ENCODE assay signal across 15 cellular contexts in genomic region chr9:35816708-35817107, GRCh38. TPM values are rescaled to one million over a fixed set of nuclear protein-coding genes. Genes with fewer than 3 reads are reported as not detected.
A peak's percentile ranks its signal among the peaks of the same experiment; 100 is the strongest.
DNase-seq lines count a peak whose midpoint lies in the region; ATAC-seq and TF ChIP-seq lines count a peak whose summit lies in the region.
"Had no signal": no experiment of that assay in that cellular context is flagged by ENCODE, and none has a peak within 500 bp of the region (broad histone marks: within the 10 kb centered on the region; RNA-seq: fewer than 3 reads in every experiment).

No MANE protein-coding gene starts in this region.

- 71% methylated on average over 1 of the region's 1 CpG for WGBS in SK-N-SH (ENCODE audit: low lambda C conversion rate)

- peaks cover 29% of the 10 kb centered on the region for H3K4me1 Mint-ChIP-seq in chondrocyte (ENCODE audit: low read depth)
- H3K4me1 Mint-ChIP-seq in stimulated activated effector memory CD8-positive, alpha-beta T cell treated with anti-CD3 and anti-CD28 coated beads, Interleukin-12 subunit alpha, Interleukin-12 subunit beta, amount 100 ng/mL, for 72 hours = peaks cover 31% of the 10 kb centered on the region

- no peaks in the 10 kb centered on the region for H3K27me3 Mint-ChIP-seq in chondrocyte (ENCODE audit: low read depth)
- H3K27me3 Mint-ChIP-seq: activated naive CD8-positive, alpha-beta T cell treated with anti-CD3 and anti-CD28 coated beads for 36 hours had no signal

- H3K4me2 ChIP-seq in SK-N-SH = no peak overlapping the region

- H3K27ac ChIP-seq in SK-N-SH (ENCODE audit: low read depth in 2 of 2, low read length in 1 of 2) = no peak overlapping the region

- POLR2A ChIA-PET in SK-N-SH (lab: Yijun Ruan, JAX) = no interaction called here

- H3K9me3 ChIP-seq in SK-N-SH = no peaks in the 10 kb centered on the region

- no peaks in the 10 kb centered on the region for H3K9me3 Mint-ChIP-seq in chondrocyte (ENCODE audit: low read depth)
- no peaks in the 10 kb centered on the region for H3K9me3 Mint-ChIP-seq in stimulated activated effector memory CD8-positive, alpha-beta T cell treated with anti-CD3 and anti-CD28 coated beads, Interleukin-12 subunit alpha, Interleukin-12 subunit beta, amount 100 ng/mL, for 72 hours

- H3K27ac Mint-ChIP-seq in chondrocyte (ENCODE audit: unreplicated experiment) = no peak overlapping the region
- H3K27ac Mint-ChIP-seq in stimulated activated effector memory CD8-positive, alpha-beta T cell treated with anti-CD3 and anti-CD28 coated beads, Interleukin-12 subunit alpha, Interleukin-12 subunit beta, amount 100 ng/mL, for 72 hours = no peak overlapping the region
- H3K27ac Mint-ChIP-seq: activated naive CD8-positive, alpha-beta T cell treated with anti-CD3 and anti-CD28 coated beads for 36 hours had no signal

- no peak overlapping the region for H3K9ac ChIP-seq in SK-N-SH

- H3K27me3 ChIP-seq in SK-N-SH (ENCODE audit: insufficient read depth) = no peaks in the 10 kb centered on the region

- peaks cover 8% of the 10 kb centered on the region; the same call in 1 of the 2 replicates for H3K79me2 ChIP-seq in SK-N-SH (ENCODE audit: insufficient read depth)

- no peak for TF ChIP-seq RAD21 in SK-N-SH (IDR thresholded peaks at IDR 0.05; ENCODE audit: low read length)

- H3K9me2 ChIP-seq in SK-N-SH = no peaks in the 10 kb centered on the region

- H3K4me3 ChIP-seq in SK-N-SH (ENCODE audit: low read depth in 2 of 2, low read length in 1 of 2) = no peak overlapping the region

- TF ChIP-seq EP300 in SK-N-SH (IDR thresholded peaks at IDR 0.05; ENCODE audit: borderline replicate concordance in 1 of 2, low read depth in 1 of 2, low read length in 1 of 2) = no peak

- H3F3A ChIP-seq in SK-N-SH (replicated peaks; ENCODE audit: insufficient read depth) = peaks cover 24% of the 10 kb centered on the region

- no peak; the same call in 1 of the 2 replicates for TF ChIP-seq CTCF in SK-N-SH (IDR thresholded peaks at IDR 0.05)
- TF ChIP-seq CTCF in chondrocyte (IDR thresholded peaks at IDR 0.05) = peak; percentile 15

- DNase-seq in SK-N-SH = peak; percentile 39
- DNase-seq in NCI-H2171 (lab: John Stamatoyannopoulos, UW) = peak; percentile 75
- DNase-seq in chondrocyte (ENCODE audit: low spot score) = no peak
- no peak for DNase-seq in stimulated activated effector memory CD8-positive, alpha-beta T cell treated with anti-CD3 and anti-CD28 coated beads, Interleukin-12 subunit alpha, Interleukin-12 subunit beta, amount 100 ng/mL, for 72 hours (ENCODE audit: low spot score in 2 of 2)
- DNase-seq in activated naive CD4-positive, alpha-beta T cell treated with Interleukin-2 at 50 U/mL for 16 hours = no peak
- DNase-seq in NCI-H2107 (lab: John Stamatoyannopoulos, UW) = no peak
- DNase-seq in mesenteric fat pad (ENCODE audit: low spot score) = no peak
- DNase-seq: activated CD4-positive, alpha-beta T cell treated with anti-CD3 and anti-CD28 coated beads, Interleukin-2, amount 50 U/mL, for 1 hour; activated naive CD8-positive, alpha-beta T cell treated with anti-CD3 and anti-CD28 coated beads for 36 hours; dermis blood vessel endothelial cell; head of caudate nucleus; substantia nigra had no signal

- ATAC-seq in SK-N-SH treated with all-trans-retinoic acid at 6 μM for 48 hours = no peak
- no peak for ATAC-seq in stimulated activated effector memory CD8-positive, alpha-beta T cell treated with anti-CD3 and anti-CD28 coated beads, Interleukin-12 subunit alpha, Interleukin-12 subunit beta, amount 100 ng/mL, for 72 hours

- no peaks in the 10 kb centered on the region for H4K20me1 ChIP-seq in SK-N-SH (ENCODE audit: insufficient read depth)

- H3K4me3 Mint-ChIP-seq in chondrocyte (ENCODE audit: unreplicated experiment) = no peak overlapping the region
- peak overlapping the region; percentile 91 for H3K4me3 Mint-ChIP-seq in stimulated activated effector memory CD8-positive, alpha-beta T cell treated with anti-CD3 and anti-CD28 coated beads, Interleukin-12 subunit alpha, Interleukin-12 subunit beta, amount 100 ng/mL, for 72 hours

- CTCF ChIA-PET in SK-N-SH (lab: Yijun Ruan, JAX) = interaction anchor here (5.2 kb wide), 1 partner anchor 9 kb away, joined by 30 read pairs; no protein-coding TSS in a partner anchor

- no peak overlapping the region for H2AFZ ChIP-seq in SK-N-SH (ENCODE audit: low read depth)

- peaks cover 7 to 26% of the 10 kb centered on the region in 2 experiments; a peak in 3 of 4 replicates for H3K4me1 ChIP-seq in SK-N-SH (ENCODE audit: control insufficient read depth in 1 of 2, insufficient read depth in 2 of 2, low read depth in 1 of 2, low read length in 1 of 2)

- no peaks in the 10 kb centered on the region for H3K36me3 Mint-ChIP-seq in chondrocyte (ENCODE audit: low read depth)
- peaks cover 15% of the 10 kb centered on the region for H3K36me3 Mint-ChIP-seq in stimulated activated effector memory CD8-positive, alpha-beta T cell treated with anti-CD3 and anti-CD28 coated beads, Interleukin-12 subunit alpha, Interleukin-12 subunit beta, amount 100 ng/mL, for 72 hours

- no peaks in the 10 kb centered on the region for H3K36me3 ChIP-seq in SK-N-SH (replicated peaks in 1 of 2; ENCODE audit: control insufficient read depth in 1 of 2, insufficient read depth in 2 of 2, low read length in 1 of 2)

TF ChIP-seq in SK-N-SH, 30 proteins besides CTCF, POLR2A, EP300 and RAD21:
- no peak for TF ChIP-seq IRF3 (IDR thresholded peaks at IDR 0.05; ENCODE audit: low read depth, low read length)

TF ChIP-seq in SK-N-SH treated with all-trans-retinoic acid at 6 μM for 48 hours, 23 proteins besides CTCF, POLR2A, EP300 and RAD21 (continues in another document):
- TF ChIP-seq, protein P1, sequence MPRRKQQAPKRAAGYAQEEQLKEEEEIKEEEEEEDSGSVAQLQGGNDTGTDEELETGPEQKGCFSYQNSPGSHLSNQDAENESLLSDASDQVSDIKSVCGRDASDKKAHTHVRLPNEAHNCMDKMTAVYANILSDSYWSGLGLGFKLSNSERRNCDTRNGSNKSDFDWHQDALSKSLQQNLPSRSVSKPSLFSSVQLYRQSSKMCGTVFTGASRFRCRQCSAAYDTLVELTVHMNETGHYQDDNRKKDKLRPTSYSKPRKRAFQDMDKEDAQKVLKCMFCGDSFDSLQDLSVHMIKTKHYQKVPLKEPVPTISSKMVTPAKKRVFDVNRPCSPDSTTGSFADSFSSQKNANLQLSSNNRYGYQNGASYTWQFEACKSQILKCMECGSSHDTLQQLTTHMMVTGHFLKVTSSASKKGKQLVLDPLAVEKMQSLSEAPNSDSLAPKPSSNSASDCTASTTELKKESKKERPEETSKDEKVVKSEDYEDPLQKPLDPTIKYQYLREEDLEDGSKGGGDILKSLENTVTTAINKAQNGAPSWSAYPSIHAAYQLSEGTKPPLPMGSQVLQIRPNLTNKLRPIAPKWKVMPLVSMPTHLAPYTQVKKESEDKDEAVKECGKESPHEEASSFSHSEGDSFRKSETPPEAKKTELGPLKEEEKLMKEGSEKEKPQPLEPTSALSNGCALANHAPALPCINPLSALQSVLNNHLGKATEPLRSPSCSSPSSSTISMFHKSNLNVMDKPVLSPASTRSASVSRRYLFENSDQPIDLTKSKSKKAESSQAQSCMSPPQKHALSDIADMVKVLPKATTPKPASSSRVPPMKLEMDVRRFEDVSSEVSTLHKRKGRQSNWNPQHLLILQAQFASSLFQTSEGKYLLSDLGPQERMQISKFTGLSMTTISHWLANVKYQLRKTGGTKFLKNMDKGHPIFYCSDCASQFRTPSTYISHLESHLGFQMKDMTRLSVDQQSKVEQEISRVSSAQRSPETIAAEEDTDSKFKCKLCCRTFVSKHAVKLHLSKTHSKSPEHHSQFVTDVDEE (CRISPR knock-in tag; IDR thresholded peaks at IDR 0.05) = no peak
- TF ChIP-seq ZNF565 (CRISPR knock-in tag; conservative IDR thresholded peaks at IDR 0.05; ENCODE audit: low read depth) (no peak), OSR1 (CRISPR knock-in tag; IDR thresholded peaks at IDR 0.05) (no peak), ESRRG (CRISPR knock-in tag; IDR thresholded peaks at IDR 0.05) (no peak), ZFP3 (CRISPR knock-in tag; IDR thresholded peaks at IDR 0.05) (no peak), CSRNP3 (CRISPR knock-in tag; IDR thresholded peaks at IDR 0.05) (no peak), CSDC2 (CRISPR knock-in tag; IDR thresholded peaks at IDR 0.05) (no peak), PPARA (CRISPR knock-in tag; IDR thresholded peaks at IDR 0.05; ENCODE audit: borderline replicate concordance) (no peak)

RNA-seq across cellular contexts. Expression of gene HINT2, which starts 1.9 kb away (rescaled TPM):
- 39.9 and 57.2 TPM in 2 replicates for polyA plus RNA-seq in SK-N-SH (2012; rRNA removed)
- 35.2 and 41.2 TPM in 2 replicates for polyA plus RNA-seq in SK-N-SH (2012; cell fraction: cytosol; rRNA removed)
- polyA plus RNA-seq in SK-N-SH (2012; cell fraction: nucleus; rRNA removed) = 27.9 and 45.0 TPM in 2 replicates
- total RNA-seq in chondrocyte (30.3 to 32.8 TPM (median 32.0 TPM) in 3 replicates), mesenteric fat pad (42.7 TPM)

RNA-seq across cellular contexts. Expression of gene SPAG8, which starts 4.6 kb away (rescaled TPM):
- 1.5 and 2.8 TPM in 2 replicates for polyA plus RNA-seq in SK-N-SH (2012; rRNA removed)
- polyA plus RNA-seq in SK-N-SH (2012; cell fraction: cytosol; rRNA removed) = 0.56 and 0.58 TPM in 2 replicates
- 12.7 and 13.2 TPM in 2 replicates for polyA plus RNA-seq in SK-N-SH (2012; cell fraction: nucleus; rRNA removed)
- total RNA-seq in chondrocyte (0.30 to 3.3 TPM (median 0.82 TPM) in 3 replicates), mesenteric fat pad (0.61 TPM)
- total RNA-seq: dermis blood vessel endothelial cell had no signal

RNA-seq across cellular contexts. Expression of gene FAM221B, which starts 11.8 kb away (rescaled TPM):
- polyA plus RNA-seq in SK-N-SH (2012; rRNA removed) = not detected in 2 replicates
- polyA plus RNA-seq in SK-N-SH (2012; cell fraction: cytosol; rRNA removed) = not detected in 2 replicates
- polyA plus RNA-seq in SK-N-SH (2012; cell fraction: nucleus; rRNA removed) = not detected in 2 replicates
- total RNA-seq in chondrocyte (not detected in 3 replicates), mesenteric fat pad (not detected)
- total RNA-seq: activated naive CD8-positive, alpha-beta T cell treated with anti-CD3 and anti-CD28 coated beads for 36 hours; dermis blood vessel endothelial cell; liver; NCI-H460 had no signal

RNA-seq across cellular contexts. Expression of gene TMEM8B, which starts 12.3 kb away (rescaled TPM):
- 5.3 and 5.8 TPM in 2 replicates for polyA plus RNA-seq in SK-N-SH (2012; rRNA removed)
- 3.3 and 4.5 TPM in 2 replicates for polyA plus RNA-seq in SK-N-SH (2012; cell fraction: cytosol; rRNA removed)
- 22.3 and 32.3 TPM in 2 replicates for polyA plus RNA-seq in SK-N-SH (2012; cell fraction: nucleus; rRNA removed)
- total RNA-seq in chondrocyte (17.4 to 18.2 TPM (median 18.1 TPM) in 3 replicates), mesenteric fat pad (6.7 TPM)

RNA-seq across cellular contexts. Expression of gene NPR2, which starts 25.3 kb away (rescaled TPM):
- 12.8 and 13.5 TPM in 2 replicates for polyA plus RNA-seq in SK-N-SH (2012; rRNA removed)
- polyA plus RNA-seq in SK-N-SH (2012; cell fraction: cytosol; rRNA removed) = 5.2 and 5.3 TPM in 2 replicates
- polyA plus RNA-seq in SK-N-SH (2012; cell fraction: nucleus; rRNA removed) = 87.1 and 97.9 TPM in 2 replicates
- total RNA-seq in chondrocyte (38.3 to 46.2 TPM (median 40.2 TPM) in 3 replicates), mesenteric fat pad (23.2 TPM)

Comparison
In these comparisons a context has a peak if more than half of its experiments do, and no peak if none do; other contexts are left out.
1. DNase-seq: peak in SK-N-SH (single experiment) and NCI-H2171 (single experiment); none in chondrocyte (single experiment), stimulated activated effector memory CD8-positive, alpha-beta T cell treated with anti-CD3 and anti-CD28 coated beads, Interleukin-12 subunit alpha, Interleukin-12 subunit beta, amount 100 ng/mL, for 72 hours (0 of 2), activated naive CD4-positive, alpha-beta T cell treated with Interleukin-2 at 50 U/mL for 16 hours (single experiment), NCI-H2107 (single experiment) and mesenteric fat pad (single experiment).